In the genomic region with DNA sequence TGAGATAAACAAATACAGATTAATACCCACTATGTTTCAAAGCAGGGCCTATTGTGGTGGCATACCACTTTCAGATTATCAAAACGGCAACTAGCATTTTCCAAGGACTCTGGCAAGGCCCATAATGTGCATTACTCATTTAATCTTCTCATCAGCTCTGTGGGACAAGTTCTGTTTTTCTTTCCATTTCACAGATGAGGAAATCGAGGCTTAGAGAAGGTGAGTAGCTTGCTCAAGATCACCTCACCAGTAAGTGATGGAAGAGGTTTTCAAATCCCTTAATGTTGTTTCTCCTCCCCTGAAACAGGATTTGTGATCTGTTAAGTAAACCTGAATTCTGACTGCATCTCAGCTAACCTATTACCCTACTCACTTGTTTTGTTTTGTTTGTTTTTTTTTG, we compare ENCODE assay signal across 30 cellular contexts. TPM values are rescaled to one million over a fixed set of nuclear protein-coding genes. Genes with fewer than 3 reads are reported as not detected.
"Had no signal": no experiment of that assay in that cellular context is flagged by ENCODE, and none has a peak within 500 bp of the region (broad histone marks: within the 10 kb centered on the region; RNA-seq: fewer than 3 reads in every experiment).

No MANE protein-coding gene starts in this region.

- H3K27me3 ChIP-seq: ascending aorta, breast epithelium, cardiac muscle cell, esophagus muscularis mucosa, foreskin keratinocyte, heart left ventricle had no signal

- DNase-seq: activated CD4-positive, alpha-beta memory T cell treated with anti-CD3 and anti-CD28 coated beads for 36 hours; activated CD4-positive, alpha-beta T cell treated with anti-CD3 and anti-CD28 coated beads for 36 hours; activated CD4-positive, alpha-beta T cell treated with anti-CD3 and anti-CD28 coated beads, Interleukin-2, amount 10 ng/mL, durations not matched to agents 24 days and 14 days; activated CD4-positive, CD25-positive, alpha-beta regulatory T cell; activated CD4-positive, CD25-positive, alpha-beta regulatory T cell treated with anti-CD3 and anti-CD28 coated beads, Interleukin-2, amount 50 U/mL, for 72 hours; activated CD8-positive, alpha-beta memory T cell treated with anti-CD3 and anti-CD28 coated beads, Interleukin-2, amount 10 ng/mL, durations not matched to agents 7 days and 5 days; activated CD8-positive, alpha-beta memory T cell treated with anti-CD3 and anti-CD28 coated beads, Interleukin-2, amount 50 U/mL, for 4 hours; activated CD8-positive, alpha-beta T cell treated with anti-CD3 and anti-CD28 coated beads, Interleukin-2, amount 10 ng/mL, durations not matched to agents 7 days and 5 days; activated effector memory CD4-positive, alpha-beta T cell treated with anti-CD3 and anti-CD28 coated beads, Interleukin-2, amount 50 U/mL, for 16 hours; activated naive CD4-positive, alpha-beta T cell treated with anti-CD3 and anti-CD28 coated beads for 36 hours; activated naive CD8-positive, alpha-beta T cell treated with anti-CD3 and anti-CD28 coated beads for 36 hours; activated naive CD8-positive, alpha-beta T cell treated with anti-CD3 and anti-CD28 coated beads, Interleukin-2, amount 50 U/mL, for 24 hours; activated T-cell treated with anti-CD3 and anti-CD28 coated beads, Interleukin-2, amount 50 U/mL, for 1 hour; activated T-cell treated with anti-CD3 and anti-CD28 coated beads, Interleukin-2, amount 50 U/mL, for 48 hours; central memory CD4-positive, alpha-beta T cell; cerebellar nuclear complex; effector CD4-positive, alpha-beta T cell; effector memory CD8-positive, alpha-beta T cell; erythroblast; foreskin keratinocyte; gastrocnemius medialis; glutamatergic neuron; heart left ventricle; T-helper 2 cell had no signal

- H3K4me3 ChIP-seq: ascending aorta, breast epithelium, cardiac muscle cell, coronary artery, esophagus muscularis mucosa, gastrocnemius medialis, heart left ventricle had no signal

- ATAC-seq: activated CD4-positive, alpha-beta T cell treated with anti-CD3 and anti-CD28 coated beads for 36 hours; activated CD8-positive, alpha-beta memory T cell treated with anti-CD3 and anti-CD28 coated beads, Interleukin-2, amount 10 ng/mL, durations not matched to agents 7 days and 5 days; activated CD8-positive, alpha-beta T cell treated with anti-CD3 and anti-CD28 coated beads, Interleukin-2, amount 10 ng/mL, durations not matched to agents 7 days and 5 days; activated naive CD8-positive, alpha-beta T cell treated with anti-CD3 and anti-CD28 coated beads, Interleukin-2, amount 50 U/mL, for 24 hours; effector memory CD8-positive, alpha-beta T cell; foreskin keratinocyte; gastrocnemius medialis; heart left ventricle had no signal

- H3K4me1 ChIP-seq: ascending aorta, breast epithelium had no signal

- H3K36me3 ChIP-seq: ascending aorta, breast epithelium, cardiac muscle cell, esophagus muscularis mucosa, gastrocnemius medialis, heart left ventricle had no signal

- H3K9me3 ChIP-seq: ascending aorta, breast epithelium, esophagus muscularis mucosa, gastrocnemius medialis had no signal

- H3K27ac ChIP-seq: ascending aorta, breast epithelium, cardiac muscle cell, coronary artery, esophagus muscularis mucosa, foreskin keratinocyte, gastrocnemius medialis had no signal

RNA-seq across cellular contexts. Expression of a gene that starts 3.9 kb away (rescaled TPM):
- total RNA-seq: activated CD8-positive, alpha-beta T cell treated with anti-CD3 and anti-CD28 coated beads, Interleukin-2, amount 10 ng/mL, durations not matched to agents 7 days and 5 days; T-helper 1 cell treated with Interleukin-12 subunit alpha and Interleukin-12 subunit beta and Interleukin-4 antibody, amounts not matched to agents 30 ng/mL and 1 ng/mL, for 36 hours had no signal
